In the genomic region with DNA sequence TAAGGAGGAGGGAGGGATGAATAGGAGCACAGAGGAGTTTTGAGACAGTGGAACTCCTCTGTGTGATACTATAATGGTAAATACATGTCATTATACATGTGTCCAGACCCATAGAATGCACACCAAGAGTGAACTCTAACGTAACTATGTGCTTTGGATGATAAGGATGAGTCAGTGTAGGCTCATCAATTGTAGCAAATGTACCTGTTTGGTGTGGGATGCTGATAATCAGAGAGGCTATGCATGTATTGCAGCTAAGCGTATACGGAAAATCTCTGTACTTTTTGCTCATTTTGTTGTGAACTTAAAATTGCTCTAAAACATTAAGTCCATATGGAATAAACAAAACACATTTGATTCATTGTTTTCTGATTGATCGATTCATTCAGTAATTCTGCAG, we compare ENCODE assay signal across 34 cellular contexts.
"Had no signal": no experiment of that assay in that cellular context is flagged by ENCODE, and none has a peak within 500 bp of the region (broad histone marks: within the 10 kb centered on the region; RNA-seq: fewer than 3 reads in every experiment).

No MANE protein-coding gene starts in this region.

- H3K27ac ChIP-seq: body of pancreas, cardiac muscle cell, coronary artery, dorsolateral prefrontal cortex, esophagus muscularis mucosa, gastroesophageal sphincter, heart right ventricle, WERI-Rb-1 had no signal

- H3K4me3 Mint-ChIP-seq: activated B cell treated with CpG ODN at 0.5 μM for 24 hours; activated CD8-positive, alpha-beta T cell treated with anti-CD3 and anti-CD28 coated beads for 36 hours; activated naive CD8-positive, alpha-beta T cell; activated T-cell treated with anti-CD3 and anti-CD28 coated beads, Interleukin-2, amount 50 U/mL, for 4 hours; activated T-helper 17 cell treated with anti-CD3 and anti-CD28 coated beads, Interleukin-2, amount 50 U/mL, for 72 hours; dendritic cell treated with granulocyte-macrophage colony-stimulating factor and Interleukin-4, amounts not matched to agents 40 ng/mL and 50 ng/mL, for 4 days; endodermal cell; T-helper 17 cell; T-helper 2 cell treated with Interferon-gamma antibody and Interleukin-4, amounts not matched to agents 5 μg/mL and 100 μg/mL, for 36 hours had no signal

- H3K4me1 Mint-ChIP-seq: activated B cell treated with CpG ODN at 0.5 μM for 24 hours; activated T-helper 17 cell treated with anti-CD3 and anti-CD28 coated beads, Interleukin-2, amount 50 U/mL, for 72 hours; endodermal cell; T-helper 17 cell had no signal

- H3K36me3 ChIP-seq: cardiac muscle cell, esophagus muscularis mucosa, gastroesophageal sphincter, heart right ventricle, WERI-Rb-1 had no signal

- H3K27ac Mint-ChIP-seq: activated B cell treated with CpG ODN at 0.5 μM for 24 hours; activated CD8-positive, alpha-beta T cell treated with anti-CD3 and anti-CD28 coated beads for 36 hours; activated naive CD8-positive, alpha-beta T cell; activated T-helper 17 cell treated with anti-CD3 and anti-CD28 coated beads, Interleukin-2, amount 50 U/mL, for 72 hours; dendritic cell treated with granulocyte-macrophage colony-stimulating factor and Interleukin-4, amounts not matched to agents 40 ng/mL and 50 ng/mL, for 4 days; endodermal cell; T-helper 17 cell; T-helper 2 cell treated with Interferon-gamma antibody and Interleukin-4, amounts not matched to agents 5 μg/mL and 100 μg/mL, for 36 hours had no signal

- H3K27me3 Mint-ChIP-seq: activated B cell treated with CpG ODN at 0.5 μM for 24 hours; activated CD8-positive, alpha-beta T cell treated with anti-CD3 and anti-CD28 coated beads for 36 hours; activated naive CD8-positive, alpha-beta T cell; activated T-helper 17 cell treated with anti-CD3 and anti-CD28 coated beads, Interleukin-2, amount 50 U/mL, for 72 hours; dendritic cell treated with granulocyte-macrophage colony-stimulating factor and Interleukin-4, amounts not matched to agents 40 ng/mL and 50 ng/mL, for 4 days; T-helper 17 cell had no signal

- H3K4me3 ChIP-seq: body of pancreas, cardiac muscle cell, coronary artery, dorsolateral prefrontal cortex, esophagus muscularis mucosa, gastroesophageal sphincter, heart right ventricle had no signal

- ATAC-seq: activated CD4-positive, CD25-positive, alpha-beta regulatory T cell treated with anti-CD3 and anti-CD28 coated beads, Interleukin-2, amount 50 U/mL, for 24 hours; activated CD8-positive, alpha-beta T cell treated with anti-CD3 and anti-CD28 coated beads for 36 hours; activated T-cell treated with anti-CD3 and anti-CD28 coated beads, Interleukin-2, amount 50 U/mL, for 4 hours; activated T-helper 17 cell treated with anti-CD3 and anti-CD28 coated beads, Interleukin-2, amount 50 U/mL, for 72 hours; body of pancreas; gastroesophageal sphincter; heart right ventricle; T-helper 17 cell had no signal

- H3K9me3 Mint-ChIP-seq: activated B cell treated with CpG ODN at 0.5 μM for 24 hours; activated CD8-positive, alpha-beta T cell treated with anti-CD3 and anti-CD28 coated beads for 36 hours; activated T-cell treated with anti-CD3 and anti-CD28 coated beads, Interleukin-2, amount 50 U/mL, for 4 hours; activated T-helper 17 cell treated with anti-CD3 and anti-CD28 coated beads, Interleukin-2, amount 50 U/mL, for 72 hours; dendritic cell treated with granulocyte-macrophage colony-stimulating factor and Interleukin-4, amounts not matched to agents 40 ng/mL and 50 ng/mL, for 4 days; endodermal cell; T-helper 2 cell treated with Interferon-gamma antibody and Interleukin-4, amounts not matched to agents 5 μg/mL and 100 μg/mL, for 36 hours had no signal

- H3K4me1 ChIP-seq: body of pancreas, esophagus muscularis mucosa, gastroesophageal sphincter, heart right ventricle had no signal

- H3K9me3 ChIP-seq: body of pancreas, esophagus muscularis mucosa, gastroesophageal sphincter, heart right ventricle had no signal

- DNase-seq: activated B cell treated with CpG ODN at 0.5 μM for 24 hours; activated CD4-positive, alpha-beta T cell treated with anti-CD3 and anti-CD28 coated beads for 48 hours; activated CD4-positive, alpha-beta T cell treated with anti-CD3 and anti-CD28 coated beads, Interleukin-2, amount 50 U/mL, for 1 hour; activated CD4-positive, alpha-beta T cell treated with anti-CD3 and anti-CD28 coated beads, Interleukin-2, amount 50 U/mL, for 48 hours; activated CD8-positive, alpha-beta memory T cell treated with anti-CD3 and anti-CD28 coated beads for 24 hours; activated CD8-positive, alpha-beta T cell treated with anti-CD3 and anti-CD28 coated beads for 36 hours; activated effector memory CD4-positive, alpha-beta T cell treated with Interleukin-2 at 50 U/mL for 16 hours; activated gamma-delta T cell treated with Interleukin-2 at 50 U/mL for 16 hours; activated naive CD4-positive, alpha-beta T cell treated with anti-CD3 and anti-CD28 coated beads, Interleukin-2, amount 50 U/mL, for 16 hours; activated naive CD4-positive, alpha-beta T cell treated with Interleukin-2 at 50 U/mL for 16 hours; activated T-cell treated with anti-CD3 and anti-CD28 coated beads, Interleukin-2, amount 50 U/mL, for 4 hours; amniotic stem cell; anterior cingulate cortex; body of pancreas; central memory CD4-positive, alpha-beta T cell; dorsolateral prefrontal cortex; effector memory CD4-positive, alpha-beta T cell; endodermal cell; erythroblast; foreskin melanocyte; heart right ventricle; T-helper 1 cell; T-helper 17 cell; T1000; WERI-Rb-1 had no signal

- H3K27me3 ChIP-seq: body of pancreas, cardiac muscle cell, dorsolateral prefrontal cortex, esophagus muscularis mucosa, gastroesophageal sphincter, heart right ventricle had no signal
